In the genomic region with DNA sequence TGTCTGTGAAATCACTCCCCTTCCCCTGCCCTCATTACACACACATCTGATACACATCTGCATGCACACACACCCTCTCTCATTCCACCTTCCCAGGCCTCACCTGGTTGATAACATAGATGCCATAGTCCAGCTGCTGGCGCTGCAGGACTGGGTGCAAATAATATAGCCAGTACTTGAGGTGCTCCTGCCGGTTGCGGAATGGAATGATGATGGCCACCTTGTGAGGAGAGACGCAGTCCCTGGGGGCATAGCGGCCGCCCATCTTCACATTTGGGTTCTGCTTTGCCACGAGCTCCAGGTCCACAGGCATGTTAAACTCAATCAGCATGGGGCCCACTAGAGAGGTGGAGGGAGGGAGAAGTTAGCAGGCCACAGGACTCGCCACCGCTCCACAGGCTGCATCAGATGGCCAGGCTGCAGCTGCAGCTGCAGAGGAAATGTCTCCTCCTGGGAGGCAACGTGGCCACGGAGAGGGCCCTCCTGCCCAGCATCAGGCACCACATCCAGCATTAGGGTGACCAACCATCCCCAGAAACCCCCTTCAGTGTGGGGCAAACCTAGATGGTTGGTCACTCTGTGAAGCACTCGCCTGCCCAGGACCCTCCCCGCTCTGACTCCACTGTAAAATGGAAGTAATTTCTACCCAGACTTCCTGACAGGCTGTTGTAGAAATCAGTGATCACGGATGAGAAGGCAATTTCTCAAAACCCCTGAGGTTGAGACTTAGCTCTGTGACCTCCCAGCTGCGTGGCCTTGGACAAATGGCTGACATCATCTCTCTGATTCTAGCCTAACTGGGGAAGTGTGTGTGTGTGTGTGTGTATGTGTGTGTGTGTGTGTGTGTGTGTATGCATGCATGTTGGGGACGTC, we compare ENCODE assay signal across 12 cellular contexts. TPM values are rescaled to one million over a fixed set of nuclear protein-coding genes. Genes with fewer than 3 reads are reported as not detected.
DNase-seq lines count a peak whose midpoint lies in the region; ATAC-seq, FAIRE-seq and TF ChIP-seq lines count a peak whose summit lies in the region.
"Had no signal": no experiment of that assay in that cellular context is flagged by ENCODE, and none has a peak within 500 bp of the region (broad histone marks: within the 10 kb centered on the region; RNA-seq: fewer than 3 reads in every experiment).

No MANE protein-coding gene starts in this region.

- no peak overlapping the region for H3K4me3 ChIP-seq in CD8-positive, alpha-beta T cell (ENCODE audit: low read depth, low read length)
- no peak overlapping the region for H3K4me3 ChIP-seq in NB4 (ENCODE audit: low read depth, low read length)

- peaks cover 57% of the 10 kb centered on the region for H3K4me1 ChIP-seq in CD8-positive, alpha-beta T cell (ENCODE audit: insufficient read depth, low read length)

- POLR2A ChIA-PET in CD8-positive, alpha-beta T cell (lab: Charles Lee) = interaction anchor here (0.6 to 1.5 kb wide), 3 partner anchors 16 to 32 kb away, joined by 3 to 6 read pairs (median 3); a partner anchor contains a TSS

- no peak for ATAC-seq in CD8-positive, alpha-beta T cell
- no peak for ATAC-seq in stimulated activated naive CD8-positive, alpha-beta T cell treated with anti-CD3 and anti-CD28 coated beads, Interleukin-15, amount 100 ng/mL, for 72 hours

- H3K9me3 Mint-ChIP-seq in CD8-positive, alpha-beta T cell = no peaks in the 10 kb centered on the region
- peaks cover 5% of the 10 kb centered on the region for H3K9me3 Mint-ChIP-seq in glutamatergic neuron (ENCODE audit: unreplicated experiment)
- H3K9me3 Mint-ChIP-seq in stimulated activated naive CD8-positive, alpha-beta T cell treated with anti-CD3 and anti-CD28 coated beads, Interleukin-15, amount 100 ng/mL, for 72 hours = no peaks in the 10 kb centered on the region

- no peak for TF ChIP-seq CTCF in CD8-positive, alpha-beta T cell (IDR thresholded peaks at IDR 0.05)
- no peak for TF ChIP-seq CTCF in NB4 (IDR thresholded peaks at IDR 0.05; ENCODE audit: low read depth, low read length)
- TF ChIP-seq CTCF in glutamatergic neuron (IDR thresholded peaks at IDR 0.05; ENCODE audit: partially characterized antibody, unreplicated experiment) = no peak

- peaks cover 45% of the 10 kb centered on the region for H3K36me3 Mint-ChIP-seq in CD8-positive, alpha-beta T cell
- no peaks in the 10 kb centered on the region for H3K36me3 Mint-ChIP-seq in glutamatergic neuron (ENCODE audit: unreplicated experiment)

- no peaks in the 10 kb centered on the region for H3K9me3 ChIP-seq in CD8-positive, alpha-beta T cell (ENCODE audit: low read length)

- no peaks in the 10 kb centered on the region for H3K27me3 ChIP-seq in CD8-positive, alpha-beta T cell (ENCODE audit: insufficient read depth, low read length)

- CTCF ChIA-PET in CD8-positive, alpha-beta T cell (lab: Charles Lee) = interaction anchor here (1.0 kb wide), 1 partner anchor 35 kb away, joined by 3 read pairs; no protein-coding TSS in a partner anchor

- H3K27me3 Mint-ChIP-seq in CD8-positive, alpha-beta T cell (ENCODE audit: low read depth) = no peaks in the 10 kb centered on the region
- H3K27me3 Mint-ChIP-seq in glutamatergic neuron (ENCODE audit: unreplicated experiment) = peaks cover 6% of the 10 kb centered on the region
- no peaks in the 10 kb centered on the region for H3K27me3 Mint-ChIP-seq in stimulated activated naive CD8-positive, alpha-beta T cell treated with anti-CD3 and anti-CD28 coated beads, Interleukin-15, amount 100 ng/mL, for 72 hours

- DNase-seq in CD8-positive, alpha-beta T cell = no peak
- DNase-seq in NB4 (ENCODE audit: low read depth) (peak; percentile 36), glomerular visceral epithelial cell (ENCODE audit: extremely low spot score) (peak; percentile 36), posterior vena cava (ENCODE audit: low spot score) (peak; percentile 65), RCC 7860 (ENCODE audit: low spot score) (no peak), A172 (ENCODE audit: low spot score) (no peak), glutamatergic neuron (no peak)
- no peak for DNase-seq in stimulated activated naive CD8-positive, alpha-beta T cell treated with anti-CD3 and anti-CD28 coated beads, Interleukin-15, amount 100 ng/mL, for 72 hours
- DNase-seq: activated CD4-positive, CD25-positive, alpha-beta regulatory T cell treated with anti-CD3 and anti-CD28 coated beads, Interleukin-2, amount 50 U/mL, for 72 hours; DMS 273 treated with DMSO at 0.1 percent for 48 hours; effector CD8-positive, alpha-beta T cell; NCI-H2029 treated with DMSO at 0.1 percent for 48 hours had no signal

- peaks cover 73% of the 10 kb centered on the region for H3K4me1 Mint-ChIP-seq in CD8-positive, alpha-beta T cell (ENCODE audit: low read depth)
- H3K4me1 Mint-ChIP-seq in glutamatergic neuron (ENCODE audit: low read depth, unreplicated experiment) = peaks cover 3% of the 10 kb centered on the region
- H3K4me1 Mint-ChIP-seq in stimulated activated naive CD8-positive, alpha-beta T cell treated with anti-CD3 and anti-CD28 coated beads, Interleukin-15, amount 100 ng/mL, for 72 hours = peaks cover 67% of the 10 kb centered on the region

- intact Hi-C loops in CD8-positive, alpha-beta T cell (cut with DNase I, micrococcal nuclease) = no loop called here
- intact Hi-C loops in posterior vena cava (cut with DNase I) = no loop called here

- TF ChIP-seq POLR2A in NB4 (IDR thresholded peaks at IDR 0.05; ENCODE audit: extremely low read depth, insufficient read length) = no peak

- H3K27ac ChIP-seq in CD8-positive, alpha-beta T cell (ENCODE audit: low read depth, low read length) = no peak overlapping the region

- FAIRE-seq in RCC 7860 (lab: Jason Lieb, UNC) = no peak

- peaks cover 26% of the 10 kb centered on the region for H3K36me3 ChIP-seq in CD8-positive, alpha-beta T cell (ENCODE audit: insufficient read depth, low read length)

- H3K27ac Mint-ChIP-seq in CD8-positive, alpha-beta T cell = peak overlapping the region; percentile 43
- no peak overlapping the region for H3K27ac Mint-ChIP-seq in glutamatergic neuron (ENCODE audit: unreplicated experiment)
- peak overlapping the region in 1 of 2 donors; percentile 26 for H3K27ac Mint-ChIP-seq in stimulated activated naive CD8-positive, alpha-beta T cell treated with anti-CD3 and anti-CD28 coated beads, Interleukin-15, amount 100 ng/mL, for 72 hours

- peak overlapping the region; percentile 29 for H3K4me3 Mint-ChIP-seq in CD8-positive, alpha-beta T cell
- H3K4me3 Mint-ChIP-seq in glutamatergic neuron (ENCODE audit: unreplicated experiment) = no peak overlapping the region
- H3K4me3 Mint-ChIP-seq in stimulated activated naive CD8-positive, alpha-beta T cell treated with anti-CD3 and anti-CD28 coated beads, Interleukin-15, amount 100 ng/mL, for 72 hours = no peak overlapping the region

RNA-seq across cellular contexts. Expression of a gene that starts 31.8 kb away (rescaled TPM):
- total RNA-seq in CD8-positive, alpha-beta T cell = 100 to 1,000 TPM; 139 to 140 TPM
- total RNA-seq in posterior vena cava = 100 to 1,000 TPM in 1 of 2 donors, 10 to 100 TPM in 1; 76.8 to 107 TPM
- total RNA-seq in A172 (2014; rRNA removed; shearing (Covaris generic)) = 15.2 and 19.8 TPM in 2 replicates
- total RNA-seq in glutamatergic neuron (ENCODE audit: unreplicated experiment) = 5.4 TPM

RNA-seq across cellular contexts. Expression of a gene that starts 58.8 kb away (rescaled TPM):
- total RNA-seq in CD8-positive, alpha-beta T cell = 10 to 100 TPM; 29.2 to 30.0 TPM
- total RNA-seq in posterior vena cava (10 to 100 TPM; 15.8 to 16.8 TPM), glutamatergic neuron (ENCODE audit: unreplicated experiment) (19.6 TPM)
- total RNA-seq in A172 (2014; rRNA removed; shearing (Covaris generic)) = 22.9 and 25.0 TPM in 2 replicates

Comparison
In these comparisons a context has a peak if more than half of its experiments do, and no peak if none do; other contexts are left out.
1. DNase-seq: peak in NB4 (single experiment), glomerular visceral epithelial cell (single experiment) and posterior vena cava (single experiment); none in CD8-positive, alpha-beta T cell (0 of 7), RCC 7860 (single experiment), A172 (single experiment), glutamatergic neuron (single experiment) and stimulated activated naive CD8-positive, alpha-beta T cell treated with anti-CD3 and anti-CD28 coated beads, Interleukin-15, amount 100 ng/mL, for 72 hours (0 of 2).